9 cellular contexts compared by ENCODE assay signal in the genomic region with DNA sequence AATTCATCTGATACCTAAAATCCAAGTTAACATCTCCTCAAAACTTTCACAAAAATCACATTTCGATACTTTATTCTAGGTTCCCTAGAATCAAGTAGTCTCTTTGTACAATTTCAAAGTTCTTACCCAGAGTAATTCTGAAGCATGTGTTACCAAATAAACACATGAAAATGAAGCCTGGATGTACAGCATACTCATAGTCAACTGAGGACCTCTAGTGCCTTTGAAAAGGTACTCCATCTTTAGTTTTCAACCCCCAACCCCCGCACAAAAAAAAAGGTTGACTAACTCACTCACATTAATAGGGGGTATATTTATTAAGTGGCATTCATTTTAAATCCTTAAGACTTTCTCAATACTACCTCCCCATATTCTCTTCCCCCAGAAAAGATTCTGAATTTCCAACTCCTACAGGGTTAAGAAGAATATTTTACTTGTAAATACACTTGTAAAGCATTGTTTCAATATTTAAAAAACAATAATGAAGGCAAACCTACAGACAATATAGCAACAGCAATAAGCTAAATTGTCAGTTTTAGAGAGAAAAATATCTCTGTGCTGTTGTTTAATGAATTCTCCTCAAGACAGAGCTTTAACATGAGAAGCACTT. TPM values are rescaled to one million over a fixed set of nuclear protein-coding genes. Genes with fewer than 3 reads are reported as not detected.
DNase-seq lines count a peak whose midpoint lies in the region; ATAC-seq, FAIRE-seq and TF ChIP-seq lines count a peak whose summit lies in the region.
"Had no signal": no experiment of that assay in that cellular context is flagged by ENCODE, and none has a peak within 500 bp of the region (broad histone marks: within the 10 kb centered on the region; RNA-seq: fewer than 3 reads in every experiment).

No MANE protein-coding gene starts in this region.

- ATAC-seq in GM21526 (IDR thresholded peaks at IDR 0.05; ENCODE audit: low FRiP score, unreplicated experiment) (peak; percentile 91), Panc1 (peak; percentile 81), memory B cell (ENCODE audit: low read depth) (peak; percentile 76), aorta (ENCODE audit: low FRiP score) (peak; percentile 67)

- no peaks in the 10 kb centered on the region for H3K36me3 ChIP-seq in Panc1 (ENCODE audit: control insufficient read depth, insufficient read depth, low read length)
- H3K36me3 ChIP-seq in aorta (ENCODE audit: control insufficient read depth in 1 of 2, insufficient read depth in 2 of 2, low read length in 1 of 2): peaks cover 0 to 4% of the 10 kb centered on the region in 2 donors

- peak; percentile 75; the same call in 1 of the 2 replicates for TF ChIP-seq CTCF in Panc1 (IDR thresholded peaks at IDR 0.05)

- no TSS peak for BruUV-seq in Panc1 (replicated peaks; lab: Mats Ljungman, UMichigan)

- no peaks in the 10 kb centered on the region for H3K9me3 Mint-ChIP-seq in memory B cell

- H3K4me1 ChIP-seq in Panc1 (ENCODE audit: control insufficient read depth, insufficient read depth, low read length) (no peaks in the 10 kb centered on the region), aorta (ENCODE audit: control insufficient read depth in 1 of 2, insufficient read depth in 2 of 2, low read length in 2 of 2) (no peaks in the 10 kb centered on the region)

- FAIRE-seq in HTR-8/SVneo (lab: Jason Lieb, UNC): no peak

- H3K36me3 Mint-ChIP-seq in memory B cell: peaks cover 8% of the 10 kb centered on the region

- DNase-seq in NCI-H1436 (lab: John Stamatoyannopoulos, UW) (peak; percentile 36), NCI-H1436 treated with DMSO at 0.1 percent for 48 hours (lab: John Stamatoyannopoulos, UW) (no peak), HTR-8/SVneo (ENCODE audit: insufficient read length, low spot score) (peak; percentile 45), Panc1 (ENCODE audit: low read depth, low spot score) (peak; percentile 30), dedifferentiated amniotic fluid mesenchymal stem cell (ENCODE audit: extremely low spot score) (peak; percentile 37), memory B cell (ENCODE audit: low spot score in 2 of 2) (peak in 1 of 2 donors; percentile 16), aorta (no peak)

- H3K27ac Mint-ChIP-seq in memory B cell: no peak overlapping the region

- H3K4me3 Mint-ChIP-seq in memory B cell: no peak overlapping the region

- WGBS in aorta, 2 donors: 5 to 8% methylated on average over 2 of the region's 2 CpGs

- H3K4me3 ChIP-seq in Panc1 (ENCODE audit: low read depth in 2 of 2, low read length in 2 of 2): no peak overlapping the region
- H3K4me3 ChIP-seq in aorta (ENCODE audit: low read length in 2 of 2): peak overlapping the region; percentile 93 to 98
- H3K4me3 ChIP-seq: BLaER1 treated with 17β-estradiol and CSF1 and Interleukin-3, amounts not matched to agents 10 nM and 100 nM had no signal

- intact Hi-C loops in Panc1 (cut with micrococcal nuclease; ENCODE audit: unreplicated experiment) (loop anchor here (1.0 to 5.0 kb wide), 2 partner anchors 267 to 574 kb away; no protein-coding TSS in a partner anchor), aorta (cut with DNase I) (loop anchor here in 1 of 2 donors (5.0 to 10.0 kb wide), 3 partner anchors 39 to 264 kb away; no protein-coding TSS in a partner anchor)

- H3K27ac ChIP-seq in Panc1 (ENCODE audit: low read length): no peak overlapping the region
- no peak overlapping the region for H3K27ac ChIP-seq in aorta (ENCODE audit: low read depth in 1 of 2, low read length in 2 of 2)
- H3K27ac ChIP-seq: BLaER1 treated with 17β-estradiol and CSF1 and Interleukin-3, amounts not matched to agents 10 nM and 100 nM had no signal

- no peaks in the 10 kb centered on the region for H3K27me3 Mint-ChIP-seq in memory B cell

- CTCF ChIA-PET in Panc1 (lab: Charles Lee): no interaction called here

- in situ Hi-C loops in Panc1 (cut with HindIII; ENCODE audit: low pct_unique_long_range_greater_than_20kb, low sequenced_read_pairs): no loop called here

- no peaks in the 10 kb centered on the region for H3K9me3 ChIP-seq in Panc1 (ENCODE audit: control insufficient read depth, insufficient read depth, low read depth, low read length)
- no peaks in the 10 kb centered on the region for H3K9me3 ChIP-seq in aorta (ENCODE audit: control insufficient read depth, low read length)

- H3K27me3 ChIP-seq in Panc1 (ENCODE audit: control insufficient read depth, insufficient read depth, low read length) (no peaks in the 10 kb centered on the region), aorta (ENCODE audit: control insufficient read depth in 1 of 2, insufficient read depth in 2 of 2, low read length in 1 of 2) (no peaks in the 10 kb centered on the region)
- H3K27me3 ChIP-seq: BLaER1 treated with 17β-estradiol and CSF1 and Interleukin-3, amounts not matched to agents 10 nM and 100 nM had no signal

- POLR2A ChIA-PET in Panc1 (lab: Charles Lee): no interaction called here

- H3K4me1 Mint-ChIP-seq in memory B cell: peaks cover 2% of the 10 kb centered on the region

RNA-seq across cellular contexts. Expression of gene PLN, which starts 3.1 kb away (rescaled TPM):
- not detected for total RNA-seq in Panc1 (2021; ENCODE audit: unreplicated experiment)
- not detected for polyA plus RNA-seq in Panc1 (2012; ENCODE audit: insufficient read length)
- total RNA-seq in aorta: 100 to 1,000 TPM; 232 to 587 TPM
- polyA plus RNA-seq in aorta: 100 to 1,000 TPM; 539 to 955 TPM

Comparison
In these comparisons a context has a peak if more than half of its experiments do, and no peak if none do; other contexts are left out.
1. DNase-seq: peak in NCI-H1436 (single experiment), HTR-8/SVneo (single experiment), Panc1 (single experiment) and dedifferentiated amniotic fluid mesenchymal stem cell (single experiment); none in NCI-H1436 treated with DMSO at 0.1 percent for 48 hours (single experiment) and aorta (0 of 2).
2. H3K4me3 ChIP-seq: peak in aorta (2 of 2); none in Panc1 (0 of 2).
3. RNA of gene PLN, which starts 3.1 kb away (total RNA-seq): 232 to 587 TPM in aorta; not detected in Panc1 (single experiment); every median in the first group is over 100 times any median in the second.
4. Peak in every context shown above with its lines, with median percentiles within 50 percentile points of each other: ATAC-seq.